Comparison of ENCODE assay signal across 10 cellular contexts in the genomic region with DNA sequence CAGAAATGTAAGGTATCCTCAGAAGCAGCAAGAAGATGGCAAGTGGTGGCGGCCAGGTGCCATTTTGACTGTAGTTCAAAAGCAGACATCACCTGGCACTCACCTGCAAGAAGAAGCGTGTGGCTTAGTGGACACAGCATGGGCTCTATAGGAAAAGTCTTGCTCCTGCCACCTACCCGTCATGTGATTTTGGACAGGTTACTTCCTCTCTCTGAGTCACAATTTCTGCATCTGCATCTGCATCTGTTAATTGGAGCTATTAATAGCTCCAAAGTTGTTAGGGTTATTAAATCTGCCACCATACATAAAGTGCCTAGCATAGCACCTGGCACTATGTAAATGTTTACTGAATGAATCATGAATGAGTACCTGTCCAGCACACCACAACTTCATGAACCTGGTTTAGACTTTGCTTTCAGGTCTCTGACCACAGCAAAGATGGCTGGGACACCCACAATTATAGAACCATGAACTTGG. TPM values are rescaled to one million over a fixed set of nuclear protein-coding genes. Genes with fewer than 3 reads are reported as not detected.
DNase-seq lines count a peak whose midpoint lies in the region; ATAC-seq, FAIRE-seq and TF ChIP-seq lines count a peak whose summit lies in the region.
"Had no signal": no experiment of that assay in that cellular context is flagged by ENCODE, and none has a peak within 500 bp of the region (broad histone marks: within the 10 kb centered on the region; RNA-seq: fewer than 3 reads in every experiment).

No MANE protein-coding gene starts in this region.

- peak; percentile 43 for DNase-seq in NCI-H345 (lab: John Stamatoyannopoulos, UW)
- peak; percentile 24 for DNase-seq in HepG2 (ENCODE audit: low spot score)
- DNase-seq in stimulated activated CD4-positive, alpha-beta T cell treated with anti-CD3 and anti-CD28 coated beads, Interleukin-4, amount 100 ng/mL, for 4 hours: no peak
- DNase-seq in islet precursor cell: no peak
- DNase-seq in esophagus muscularis mucosa (ENCODE audit: extremely low spot score): no peak
- DNase-seq in Kasumi-1 (lab: John Stamatoyannopoulos, UW): no peak

- no peak overlapping the region for H2AFZ ChIP-seq in HepG2 (ENCODE audit: low read length)

- in situ Hi-C loops in HepG2 (cut with HindIII; ENCODE audit: extremely low pct_ligation_motif_present, low pct_unique_long_range_greater_than_20kb): no loop called here

- H3K4me3 ChIP-seq in HepG2 (replicated peaks in 1 of 3; ENCODE audit: insufficient read depth in 1 of 3, low read depth in 2 of 3, low read length in 3 of 3) (no peak overlapping the region), esophagus muscularis mucosa (no peak overlapping the region)
- H3K4me3 ChIP-seq: coronary artery had no signal

- no peak overlapping the region for H3K9ac ChIP-seq in HepG2 (ENCODE audit: insufficient read depth, low read depth, low read length)

- H3K27me3 ChIP-seq in HepG2 (ENCODE audit: control insufficient read depth in 1 of 2, insufficient read depth in 2 of 2, low read length in 2 of 2): no peaks in the 10 kb centered on the region
- no peaks in the 10 kb centered on the region for H3K27me3 ChIP-seq in esophagus muscularis mucosa

- H4K20me1 ChIP-seq in HepG2 (ENCODE audit: insufficient read depth, low read length): no peaks in the 10 kb centered on the region

- no TSS peak for BruUV-seq in HepG2 (replicated peaks; lab: Mats Ljungman, UMichigan)

- peaks cover 11% of the 10 kb centered on the region for H3K4me1 ChIP-seq in HepG2 (ENCODE audit: insufficient read depth, low read length)
- H3K4me1 ChIP-seq in esophagus muscularis mucosa: peaks cover 38 to 45% (median 43%) of the 10 kb centered on the region in 4 donors

- peaks cover 7% of the 10 kb centered on the region for H3K79me2 ChIP-seq in HepG2 (ENCODE audit: insufficient read depth, low read length)

- POLR2A ChIA-PET in HepG2 (lab: Yijun Ruan, JAX): interaction anchor here (0.8 kb wide), 1 partner anchor 134 kb away, joined by 3 read pairs; no protein-coding TSS in a partner anchor

- no peak for TF ChIP-seq EP300 in HepG2 (IDR thresholded peaks at IDR 0.05; ENCODE audit: low read depth in 2 of 2, low read length in 2 of 2)
- TF ChIP-seq EP300 in HepG2 (CRISPR knock-in tag; IDR thresholded peaks at IDR 0.05; ENCODE audit: borderline replicate concordance): no peak
- no peak for TF ChIP-seq EP300 in esophagus muscularis mucosa (IDR thresholded peaks at IDR 0.05)

- H3K9me3 ChIP-seq in HepG2 (ENCODE audit: low read length) (no peaks in the 10 kb centered on the region), esophagus muscularis mucosa (no peaks in the 10 kb centered on the region)

- no peak for FAIRE-seq in HepG2 (lab: Jason Lieb, UNC)
- FAIRE-seq: TTC549 had no signal

- peak; percentile 54 for ATAC-seq in GM18861 (IDR thresholded peaks at IDR 0.05; ENCODE audit: unreplicated experiment)
- ATAC-seq in HG02885 (IDR thresholded peaks at IDR 0.05; ENCODE audit: poor library complexity, unreplicated experiment): peak; percentile 52
- no peak for ATAC-seq in HepG2

- TF ChIP-seq RAD21 in HepG2 (CRISPR knock-in tag; IDR thresholded peaks at IDR 0.05): no peak

- WGBS in HepG2 (ENCODE audit: low lambda C conversion rate): 98% methylated on average over 3 of the region's 3 CpGs
- WGBS in esophagus muscularis mucosa: 99% methylated on average over 3 of the region's 3 CpGs

- no peak for TF ChIP-seq POLR2A in HepG2 (IDR thresholded peaks at IDR 0.05; ENCODE audit: insufficient read depth in 1 of 2, low read depth in 2 of 2, low read length in 2 of 2)
- TF ChIP-seq POLR2A in esophagus muscularis mucosa (IDR thresholded peaks at IDR 0.05; ENCODE audit: low read depth): no peak

- no peak overlapping the region for H3K27ac ChIP-seq in HepG2 (ENCODE audit: extremely low read length, insufficient read depth, low read length)
- H3K27ac ChIP-seq in esophagus muscularis mucosa (replicated peaks in 1 of 4): no peak overlapping the region
- H3K27ac ChIP-seq: coronary artery had no signal

- H3K4me2 ChIP-seq in HepG2 (ENCODE audit: low read depth, low read length): no peak overlapping the region

- intact Hi-C loops in HepG2 (cut with micrococcal nuclease; ENCODE audit: unreplicated experiment): no loop called here
- intact Hi-C loops in esophagus muscularis mucosa (cut with DNase I): no loop called here

- TF ChIP-seq CTCF in HepG2 (CRISPR knock-in tag; IDR thresholded peaks at IDR 0.05) (no peak), esophagus muscularis mucosa (IDR thresholded peaks at IDR 0.05) (no peak)

- CTCF ChIA-PET in HepG2 (lab: Yijun Ruan, JAX; ENCODE audit: low intra/inter-chr PET ratio, low total read pairs): no interaction called here

- H3K36me3 ChIP-seq in HepG2 (replicated peaks in 1 of 2; ENCODE audit: control insufficient read depth in 1 of 2, insufficient read depth in 2 of 2, low read length in 2 of 2): no peaks in the 10 kb centered on the region
- H3K36me3 ChIP-seq in esophagus muscularis mucosa: no peaks in the 10 kb centered on the region

TF ChIP-seq in HepG2, 621 proteins besides CTCF, POLR2A, EP300 and RAD21 (continues in another document):
- TF ChIP-seq, protein P1, sequence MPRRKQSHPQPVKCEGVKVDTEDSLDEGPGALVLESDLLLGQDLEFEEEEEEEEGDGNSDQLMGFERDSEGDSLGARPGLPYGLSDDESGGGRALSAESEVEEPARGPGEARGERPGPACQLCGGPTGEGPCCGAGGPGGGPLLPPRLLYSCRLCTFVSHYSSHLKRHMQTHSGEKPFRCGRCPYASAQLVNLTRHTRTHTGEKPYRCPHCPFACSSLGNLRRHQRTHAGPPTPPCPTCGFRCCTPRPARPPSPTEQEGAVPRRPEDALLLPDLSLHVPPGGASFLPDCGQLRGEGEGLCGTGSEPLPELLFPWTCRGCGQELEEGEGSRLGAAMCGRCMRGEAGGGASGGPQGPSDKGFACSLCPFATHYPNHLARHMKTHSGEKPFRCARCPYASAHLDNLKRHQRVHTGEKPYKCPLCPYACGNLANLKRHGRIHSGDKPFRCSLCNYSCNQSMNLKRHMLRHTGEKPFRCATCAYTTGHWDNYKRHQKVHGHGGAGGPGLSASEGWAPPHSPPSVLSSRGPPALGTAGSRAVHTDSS (CRISPR knock-in tag; conservative IDR thresholded peaks at IDR 0.05): no peak
- TF ChIP-seq FOSL1 (CRISPR knock-in tag; IDR thresholded peaks at IDR 0.05; ENCODE audit: borderline replicate concordance) (0 out of 2 replicates have a peak, but pooled peaks have one; percentile 17), ZNF263 (CRISPR knock-in tag; IDR thresholded peaks at IDR 0.05) (no peak), BRCA1 (CRISPR knock-in tag; IDR thresholded peaks at IDR 0.05) (no peak), ZNF747 (CRISPR knock-in tag; IDR thresholded peaks at IDR 0.05; ENCODE audit: borderline replicate concordance) (no peak), GATAD1 (CRISPR knock-in tag; IDR thresholded peaks at IDR 0.05) (no peak), MEF2D (CRISPR knock-in tag; IDR thresholded peaks at IDR 0.05) (no peak)
- TF ChIP-seq, protein P2, sequence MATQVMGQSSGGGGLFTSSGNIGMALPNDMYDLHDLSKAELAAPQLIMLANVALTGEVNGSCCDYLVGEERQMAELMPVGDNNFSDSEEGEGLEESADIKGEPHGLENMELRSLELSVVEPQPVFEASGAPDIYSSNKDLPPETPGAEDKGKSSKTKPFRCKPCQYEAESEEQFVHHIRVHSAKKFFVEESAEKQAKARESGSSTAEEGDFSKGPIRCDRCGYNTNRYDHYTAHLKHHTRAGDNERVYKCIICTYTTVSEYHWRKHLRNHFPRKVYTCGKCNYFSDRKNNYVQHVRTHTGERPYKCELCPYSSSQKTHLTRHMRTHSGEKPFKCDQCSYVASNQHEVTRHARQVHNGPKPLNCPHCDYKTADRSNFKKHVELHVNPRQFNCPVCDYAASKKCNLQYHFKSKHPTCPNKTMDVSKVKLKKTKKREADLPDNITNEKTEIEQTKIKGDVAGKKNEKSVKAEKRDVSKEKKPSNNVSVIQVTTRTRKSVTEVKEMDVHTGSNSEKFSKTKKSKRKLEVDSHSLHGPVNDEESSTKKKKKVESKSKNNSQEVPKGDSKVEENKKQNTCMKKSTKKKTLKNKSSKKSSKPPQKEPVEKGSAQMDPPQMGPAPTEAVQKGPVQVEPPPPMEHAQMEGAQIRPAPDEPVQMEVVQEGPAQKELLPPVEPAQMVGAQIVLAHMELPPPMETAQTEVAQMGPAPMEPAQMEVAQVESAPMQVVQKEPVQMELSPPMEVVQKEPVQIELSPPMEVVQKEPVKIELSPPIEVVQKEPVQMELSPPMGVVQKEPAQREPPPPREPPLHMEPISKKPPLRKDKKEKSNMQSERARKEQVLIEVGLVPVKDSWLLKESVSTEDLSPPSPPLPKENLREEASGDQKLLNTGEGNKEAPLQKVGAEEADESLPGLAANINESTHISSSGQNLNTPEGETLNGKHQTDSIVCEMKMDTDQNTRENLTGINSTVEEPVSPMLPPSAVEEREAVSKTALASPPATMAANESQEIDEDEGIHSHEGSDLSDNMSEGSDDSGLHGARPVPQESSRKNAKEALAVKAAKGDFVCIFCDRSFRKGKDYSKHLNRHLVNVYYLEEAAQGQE (IDR thresholded peaks at IDR 0.05; ENCODE audit: borderline replicate concordance in 1 of 2, low read depth in 1 of 2, low read length in 2 of 2): no peak

RNA-seq across cellular contexts. Expression of a gene that starts 16.8 kb away (rescaled TPM):
- total RNA-seq in HepG2 (2016; rRNA removed; fragmentation: Illumina TruSeq; extraction: Trizol) (5.0 and 8.8 TPM in 2 replicates), esophagus muscularis mucosa (10 to 100 TPM; 11.3 to 19.8 (median 18.2) TPM)
- total RNA-seq in HepG2 (2016; cell fraction: cytosol; rRNA removed; fragmentation: Illumina TruSeq; extraction: Trizol; ENCODE audit: low read depth): 0.61 and 1.5 TPM in 2 replicates
- total RNA-seq in HepG2 (2016; cell fraction: insoluble cytoplasmic fraction; rRNA removed; fragmentation: Illumina TruSeq; extraction: Trizol): 4.7 and 8.4 TPM in 2 replicates
- 2.3 TPM in 2 replicates for total RNA-seq in HepG2 (2016; cell fraction: membrane; rRNA removed; fragmentation: Illumina TruSeq; extraction: Trizol)
- 3.8 and 6.3 TPM in 2 replicates for total RNA-seq in HepG2 (2016; cell fraction: nucleus; rRNA removed; fragmentation: Illumina TruSeq; extraction: Trizol)
- polyA plus RNA-seq in HepG2 (2011; rRNA removed): 3.7 and 4.2 TPM in 2 replicates
- 1.4 and 2.8 TPM in 2 replicates for polyA plus RNA-seq in HepG2 (2011; cell fraction: cytosol; rRNA removed)
- polyA plus RNA-seq in HepG2 (2011; cell fraction: nucleus; rRNA removed): 2.7 and 4.6 TPM in 2 replicates
- 8.2 and 8.5 TPM in 2 replicates for polyA plus RNA-seq in HepG2 (2012)
- polyA plus RNA-seq in HepG2 (2016; cell fraction: cytosol; fragmentation: Illumina TruSeq; extraction: Trizol; ENCODE audit: low read depth): 0.09 and 0.22 TPM in 2 replicates
- polyA plus RNA-seq in HepG2 (2016; cell fraction: insoluble cytoplasmic fraction; fragmentation: Illumina TruSeq; extraction: Trizol; ENCODE audit: low read depth): 5.3 and 6.2 TPM in 2 replicates
- polyA plus RNA-seq in HepG2 (2016; cell fraction: membrane; fragmentation: Illumina TruSeq; extraction: Trizol; ENCODE audit: low read depth): 0.58 and 0.83 TPM in 2 replicates
- polyA plus RNA-seq in HepG2 (2016; cell fraction: nucleus; fragmentation: Illumina TruSeq; extraction: Trizol; ENCODE audit: insufficient read depth, low read depth): 5.7 and 8.0 TPM in 2 replicates
- 4.4 and 23.5 TPM in 2 replicates for polyA minus RNA-seq in HepG2 (2011; rRNA and poly(A)+ RNA removed; ENCODE audit: low replicate concordance)
- polyA minus RNA-seq in HepG2 (2011; cell fraction: cytosol; rRNA and poly(A)+ RNA removed): 3.5 and 3.6 TPM in 2 replicates
- 18.4 and 19.1 TPM in 2 replicates for polyA minus RNA-seq in HepG2 (2011; cell fraction: nucleus; rRNA and poly(A)+ RNA removed)

Comparison
In these comparisons a context has a peak if more than half of its experiments do, and no peak if none do; other contexts are left out.
1. DNase-seq: peak in NCI-H345 (single experiment) and HepG2 (single experiment); none in stimulated activated CD4-positive, alpha-beta T cell treated with anti-CD3 and anti-CD28 coated beads, Interleukin-4, amount 100 ng/mL, for 4 hours (0 of 2), islet precursor cell (single experiment), esophagus muscularis mucosa (single experiment) and Kasumi-1 (0 of 2).